In the genomic region with DNA sequence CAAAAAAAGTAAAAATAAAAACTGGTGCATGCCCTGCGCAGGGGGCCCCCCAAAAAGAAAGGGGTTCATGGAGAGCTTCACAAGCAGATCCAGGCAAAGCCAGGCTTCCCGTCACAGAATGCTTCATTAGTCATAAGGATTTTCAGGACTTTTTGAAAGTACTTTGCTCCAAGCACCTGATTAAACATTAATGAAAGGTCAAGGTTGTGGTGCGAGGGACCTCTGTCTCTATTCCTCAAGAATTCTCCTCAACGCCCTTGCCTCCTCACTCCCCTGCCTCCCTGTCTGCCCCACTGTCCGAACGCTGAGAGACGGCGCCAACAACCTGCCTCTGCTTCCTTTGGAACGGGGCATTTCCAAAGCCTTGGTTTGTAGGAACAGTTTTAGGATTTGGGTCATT, we compare ENCODE assay signal across 29 cellular contexts.
"Had no signal": no experiment of that assay in that cellular context is flagged by ENCODE, and none has a peak within 500 bp of the region (broad histone marks: within the 10 kb centered on the region; RNA-seq: fewer than 3 reads in every experiment).

No MANE protein-coding gene starts in this region.

- H3K4me1 ChIP-seq: heart right ventricle, lower lobe of right lung, neural progenitor cell, parathyroid adenoma, sigmoid colon, spleen, tibial nerve, uterus had no signal

- ATAC-seq: heart right ventricle; left lobe of liver; lower lobe of right lung; natural killer cell; right cardiac atrium; stimulated activated memory B cell treated with anti-CD40 and anti-IgM and Interleukin-4, amounts not matched to agents 10 μg/mL and 1 μg/mL and 100 μg/mL, for 72 hours; stimulated activated naive CD8-positive, alpha-beta T cell treated with anti-CD3 and anti-CD28 coated beads, Interleukin-15, amount 100 ng/mL, for 72 hours had no signal

- H3K4me3 ChIP-seq: heart right ventricle, hepatocyte, lower lobe of right lung, neural progenitor cell, sigmoid colon, spleen, tibial nerve, uterus had no signal

- FAIRE-seq: small intestine had no signal

- H3K36me3 ChIP-seq: heart right ventricle, lower lobe of right lung, neural progenitor cell, neutrophil, sigmoid colon, spleen, tibial nerve, uterus had no signal

- H3K79me2 ChIP-seq: hepatocyte, parathyroid adenoma had no signal

- H3K27me3 ChIP-seq: hepatocyte, neural progenitor cell, neutrophil, sigmoid colon, spleen, tibial nerve, uterus had no signal

- DNase-seq: heart right ventricle; islet precursor cell; lower lobe of right lung; mammary epithelial cell; mesendoderm; naive B cell; natural killer cell; nephron progenitor cell; occipital lobe; retina; right cardiac atrium; sigmoid colon; small intestine; spleen; stimulated activated CD4-positive, alpha-beta T cell treated with anti-CD3 and anti-CD28 coated beads, Interleukin-1b, Interleukin-23, amount 100 ng/mL, for 48 hours; stimulated activated CD4-positive, alpha-beta T cell treated with anti-CD3 and anti-CD28 coated beads, Interleukin-2, amount 100 ng/mL, for 48 hours; stimulated activated CD4-positive, alpha-beta T cell treated with anti-CD3 and anti-CD28 coated beads, Interleukin-4, amount 100 ng/mL, for 4 hours; stimulated activated CD8-positive, alpha-beta memory T cell treated with anti-CD3 and anti-CD28 coated beads, Interleukin-4, amount 100 ng/mL, for 48 hours; stimulated activated naive CD4-positive, alpha-beta T cell treated with Interleukin-2 at 50 U/mL for 16 hours; stimulated activated naive CD8-positive, alpha-beta T cell treated with anti-CD3 and anti-CD28 coated beads, Interleukin-15, amount 100 ng/mL, for 72 hours; substantia nigra; uterus had no signal

- H3K4me2 ChIP-seq: hepatocyte, neural progenitor cell had no signal

- H2AFZ ChIP-seq: hepatocyte, neural progenitor cell, parathyroid adenoma had no signal

- H3K27ac ChIP-seq: heart right ventricle, hepatocyte, lower lobe of right lung, neural progenitor cell, neutrophil, parathyroid adenoma, sigmoid colon, spleen, tibial nerve, uterus had no signal

- H3K9ac ChIP-seq: neural progenitor cell, parathyroid adenoma had no signal

- H3K9me3 ChIP-seq: lower lobe of right lung, neutrophil, uterus had no signal
